Comparison of ENCODE assay signal across 1 cellular context in the genomic region with DNA sequence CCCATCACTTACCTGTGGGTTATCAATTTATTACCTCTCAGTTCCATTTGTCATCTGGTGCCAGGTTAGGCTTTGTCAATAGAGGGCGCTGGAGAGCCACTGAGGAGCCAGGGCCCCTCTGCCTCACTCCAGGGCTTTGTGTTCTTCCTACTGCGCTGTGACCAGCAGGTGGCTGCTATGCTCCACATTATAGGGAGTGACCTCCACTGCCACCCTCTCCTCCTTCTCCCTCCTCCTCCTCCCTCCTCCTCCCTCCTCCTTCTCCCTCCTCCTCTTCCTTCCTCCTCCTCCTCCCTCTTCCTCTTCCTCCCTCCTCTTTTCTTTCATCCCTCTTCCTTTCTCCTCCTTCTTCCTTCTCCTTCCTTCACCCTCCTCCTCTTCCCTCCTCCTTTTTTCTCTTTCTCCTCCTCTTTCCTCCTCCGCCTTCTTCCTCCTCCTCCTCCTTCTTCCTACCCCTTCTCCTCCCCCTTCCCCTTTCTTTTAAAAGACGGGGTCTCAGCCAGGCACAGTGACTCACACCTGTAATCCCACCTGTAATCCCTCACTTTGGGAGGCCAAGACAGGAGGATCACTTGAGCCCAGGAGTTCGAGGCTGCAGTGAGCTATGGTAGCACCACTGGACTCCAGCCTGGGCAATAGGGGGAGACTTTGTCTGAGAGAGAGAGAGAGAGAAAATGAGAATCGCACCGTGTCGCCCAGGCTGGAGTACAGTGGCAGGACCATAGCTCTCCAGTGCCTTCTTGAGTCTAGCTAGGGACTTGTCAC.
TF ChIP-seq lines count a peak whose summit lies in the region.

No MANE protein-coding gene starts in this region.

TF ChIP-seq in K562, 482 proteins besides CTCF, POLR2A, EP300 and RAD21 (continues in another document):
- TF ChIP-seq ESRRA (IDR thresholded peaks at IDR 0.05; ENCODE audit: borderline replicate concordance, low read depth) (peak; percentile 31; the same call in 1 of the 2 replicates), CC2D1A (IDR thresholded peaks at IDR 0.05) (peak; percentile 94), THRAP3 (IDR thresholded peaks at IDR 0.05; ENCODE audit: borderline replicate concordance) (peak; percentile 99), NCOA4 (IDR thresholded peaks at IDR 0.05; ENCODE audit: partially characterized antibody) (peak; percentile 69), TOE1 (IDR thresholded peaks at IDR 0.05; ENCODE audit: borderline replicate concordance) (peak; percentile 86), TOE1 (CRISPR knock-in tag; IDR thresholded peaks at IDR 0.05; ENCODE audit: borderline replicate concordance, low read depth) (0 out of 2 replicates have a peak, but pooled peaks have one; percentile 38), NFYB (IDR thresholded peaks at IDR 0.05; ENCODE audit: extremely low read depth, insufficient read length) (no peak), FOSL1 (tag; conservative IDR thresholded peaks at IDR 0.05) (no peak), ZNF263 (CRISPR knock-in tag; IDR thresholded peaks at IDR 0.05; ENCODE audit: borderline replicate concordance) (peak; percentile 100), TBL1XR1 (IDR thresholded peaks at IDR 0.05; ENCODE audit: low read length in 2 of 2) (0 out of 4 replicates have a peak, but pooled peaks have one; percentile 34), MCM2 (IDR thresholded peaks at IDR 0.05; ENCODE audit: low read depth) (peak; percentile 96), SIN3A (IDR thresholded peaks at IDR 0.05; ENCODE audit: borderline replicate concordance in 2 of 2, control insufficient read depth in 1 of 2, low read depth in 2 of 2, low read length in 2 of 2) (no peak), MCM5 (IDR thresholded peaks at IDR 0.05; ENCODE audit: low read depth) (no peak), EP400 (IDR thresholded peaks at IDR 0.05) (peak; percentile 59; the same call in 1 of the 2 replicates), ZNF75A (CRISPR knock-in tag; IDR thresholded peaks at IDR 0.05) (no peak), KLF16 (IDR thresholded peaks at IDR 0.05) (peak; percentile 72), ARHGAP35 (IDR thresholded peaks at IDR 0.05; ENCODE audit: partially characterized antibody) (peak; percentile 77), MCM7 (IDR thresholded peaks at IDR 0.05) (no peak), JUNB (CRISPR knock-in tag; conservative IDR thresholded peaks at IDR 0.05) (no peak), ARID2 (IDR thresholded peaks at IDR 0.05) (peak; percentile 87), PURB (CRISPR knock-in tag; IDR thresholded peaks at IDR 0.05; ENCODE audit: low read depth) (no peak), OTX1 (CRISPR knock-in tag; IDR thresholded peaks at IDR 0.05) (peak; percentile 97), MAZ (CRISPR knock-in tag; conservative IDR thresholded peaks at IDR 0.05 in 1 of 2, IDR thresholded peaks at IDR 0.05 in 1 of 2) (peak in 1 of 2 experiments; percentile 87; a peak in 3 of 4 replicates), TRIM24 (IDR thresholded peaks at IDR 0.05) (peak; percentile 28 to 47; a peak in 2 of 4 replicates), PHF20 (IDR thresholded peaks at IDR 0.05; ENCODE audit: partially characterized antibody) (no peak), SP1 (CRISPR knock-in tag; IDR thresholded peaks at IDR 0.05) (peak; percentile 76), EGR1 (conservative IDR thresholded peaks at IDR 0.05) (peak; percentile 32), ETS2 (tag; IDR thresholded peaks at IDR 0.05; ENCODE audit: borderline replicate concordance, poor library complexity, severe bottlenecking) (no peak), ZNF561 (CRISPR knock-in tag; conservative IDR thresholded peaks at IDR 0.05) (no peak), ZZZ3 (IDR thresholded peaks at IDR 0.05) (peak; percentile 18; the same call in 1 of the 2 replicates), HDAC1 (IDR thresholded peaks at IDR 0.05) (peak; percentile 47 to 61; a peak in 1 of 4 replicates), RBM39 (optimal IDR thresholded peaks at IDR 0.05; ENCODE audit: low read depth, low read length) (no peak), ARID1B (IDR thresholded peaks at IDR 0.05) (peak; percentile 67), CREB1 (IDR thresholded peaks at IDR 0.05) (no peak), CREB1 (CRISPR knock-in tag; IDR thresholded peaks at IDR 0.05) (no peak), SMAD3 (CRISPR knock-in tag; conservative IDR thresholded peaks at IDR 0.05) (no peak), ZNF124 (CRISPR knock-in tag; IDR thresholded peaks at IDR 0.05) (no peak)
- TF ChIP-seq, protein P1, sequence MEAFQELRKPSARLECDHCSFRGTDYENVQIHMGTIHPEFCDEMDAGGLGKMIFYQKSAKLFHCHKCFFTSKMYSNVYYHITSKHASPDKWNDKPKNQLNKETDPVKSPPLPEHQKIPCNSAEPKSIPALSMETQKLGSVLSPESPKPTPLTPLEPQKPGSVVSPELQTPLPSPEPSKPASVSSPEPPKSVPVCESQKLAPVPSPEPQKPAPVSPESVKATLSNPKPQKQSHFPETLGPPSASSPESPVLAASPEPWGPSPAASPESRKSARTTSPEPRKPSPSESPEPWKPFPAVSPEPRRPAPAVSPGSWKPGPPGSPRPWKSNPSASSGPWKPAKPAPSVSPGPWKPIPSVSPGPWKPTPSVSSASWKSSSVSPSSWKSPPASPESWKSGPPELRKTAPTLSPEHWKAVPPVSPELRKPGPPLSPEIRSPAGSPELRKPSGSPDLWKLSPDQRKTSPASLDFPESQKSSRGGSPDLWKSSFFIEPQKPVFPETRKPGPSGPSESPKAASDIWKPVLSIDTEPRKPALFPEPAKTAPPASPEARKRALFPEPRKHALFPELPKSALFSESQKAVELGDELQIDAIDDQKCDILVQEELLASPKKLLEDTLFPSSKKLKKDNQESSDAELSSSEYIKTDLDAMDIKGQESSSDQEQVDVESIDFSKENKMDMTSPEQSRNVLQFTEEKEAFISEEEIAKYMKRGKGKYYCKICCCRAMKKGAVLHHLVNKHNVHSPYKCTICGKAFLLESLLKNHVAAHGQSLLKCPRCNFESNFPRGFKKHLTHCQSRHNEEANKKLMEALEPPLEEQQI (IDR thresholded peaks at IDR 0.05): peak; percentile 73; the same call in 1 of the 2 replicates
- TF ChIP-seq, protein P2, sequence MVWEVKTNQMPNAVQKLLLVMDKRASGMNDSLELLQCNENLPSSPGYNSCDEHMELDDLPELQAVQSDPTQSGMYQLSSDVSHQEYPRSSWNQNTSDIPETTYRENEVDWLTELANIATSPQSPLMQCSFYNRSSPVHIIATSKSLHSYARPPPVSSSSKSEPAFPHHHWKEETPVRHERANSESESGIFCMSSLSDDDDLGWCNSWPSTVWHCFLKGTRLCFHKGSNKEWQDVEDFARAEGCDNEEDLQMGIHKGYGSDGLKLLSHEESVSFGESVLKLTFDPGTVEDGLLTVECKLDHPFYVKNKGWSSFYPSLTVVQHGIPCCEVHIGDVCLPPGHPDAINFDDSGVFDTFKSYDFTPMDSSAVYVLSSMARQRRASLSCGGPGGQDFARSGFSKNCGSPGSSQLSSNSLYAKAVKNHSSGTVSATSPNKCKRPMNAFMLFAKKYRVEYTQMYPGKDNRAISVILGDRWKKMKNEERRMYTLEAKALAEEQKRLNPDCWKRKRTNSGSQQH (CRISPR knock-in tag; IDR thresholded peaks at IDR 0.05): peak; percentile 97
- TF ChIP-seq, protein P3, sequence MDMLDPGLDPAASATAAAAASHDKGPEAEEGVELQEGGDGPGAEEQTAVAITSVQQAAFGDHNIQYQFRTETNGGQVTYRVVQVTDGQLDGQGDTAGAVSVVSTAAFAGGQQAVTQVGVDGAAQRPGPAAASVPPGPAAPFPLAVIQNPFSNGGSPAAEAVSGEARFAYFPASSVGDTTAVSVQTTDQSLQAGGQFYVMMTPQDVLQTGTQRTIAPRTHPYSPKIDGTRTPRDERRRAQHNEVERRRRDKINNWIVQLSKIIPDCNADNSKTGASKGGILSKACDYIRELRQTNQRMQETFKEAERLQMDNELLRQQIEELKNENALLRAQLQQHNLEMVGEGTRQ (CRISPR knock-in tag; IDR thresholded peaks at IDR 0.05): no peak
- TF ChIP-seq, protein P4, sequence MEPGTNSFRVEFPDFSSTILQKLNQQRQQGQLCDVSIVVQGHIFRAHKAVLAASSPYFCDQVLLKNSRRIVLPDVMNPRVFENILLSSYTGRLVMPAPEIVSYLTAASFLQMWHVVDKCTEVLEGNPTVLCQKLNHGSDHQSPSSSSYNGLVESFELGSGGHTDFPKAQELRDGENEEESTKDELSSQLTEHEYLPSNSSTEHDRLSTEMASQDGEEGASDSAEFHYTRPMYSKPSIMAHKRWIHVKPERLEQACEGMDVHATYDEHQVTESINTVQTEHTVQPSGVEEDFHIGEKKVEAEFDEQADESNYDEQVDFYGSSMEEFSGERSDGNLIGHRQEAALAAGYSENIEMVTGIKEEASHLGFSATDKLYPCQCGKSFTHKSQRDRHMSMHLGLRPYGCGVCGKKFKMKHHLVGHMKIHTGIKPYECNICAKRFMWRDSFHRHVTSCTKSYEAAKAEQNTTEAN (CRISPR knock-in tag; IDR thresholded peaks at IDR 0.05): 0 out of 2 replicates have a peak, but pooled peaks have one; percentile 31
- TF ChIP-seq, protein P5, sequence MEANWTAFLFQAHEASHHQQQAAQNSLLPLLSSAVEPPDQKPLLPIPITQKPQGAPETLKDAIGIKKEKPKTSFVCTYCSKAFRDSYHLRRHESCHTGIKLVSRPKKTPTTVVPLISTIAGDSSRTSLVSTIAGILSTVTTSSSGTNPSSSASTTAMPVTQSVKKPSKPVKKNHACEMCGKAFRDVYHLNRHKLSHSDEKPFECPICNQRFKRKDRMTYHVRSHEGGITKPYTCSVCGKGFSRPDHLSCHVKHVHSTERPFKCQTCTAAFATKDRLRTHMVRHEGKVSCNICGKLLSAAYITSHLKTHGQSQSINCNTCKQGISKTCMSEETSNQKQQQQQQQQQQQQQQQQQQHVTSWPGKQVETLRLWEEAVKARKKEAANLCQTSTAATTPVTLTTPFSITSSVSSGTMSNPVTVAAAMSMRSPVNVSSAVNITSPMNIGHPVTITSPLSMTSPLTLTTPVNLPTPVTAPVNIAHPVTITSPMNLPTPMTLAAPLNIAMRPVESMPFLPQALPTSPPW (CRISPR knock-in tag; IDR thresholded peaks at IDR 0.05): peak; percentile 59
- TF ChIP-seq, protein P6, sequence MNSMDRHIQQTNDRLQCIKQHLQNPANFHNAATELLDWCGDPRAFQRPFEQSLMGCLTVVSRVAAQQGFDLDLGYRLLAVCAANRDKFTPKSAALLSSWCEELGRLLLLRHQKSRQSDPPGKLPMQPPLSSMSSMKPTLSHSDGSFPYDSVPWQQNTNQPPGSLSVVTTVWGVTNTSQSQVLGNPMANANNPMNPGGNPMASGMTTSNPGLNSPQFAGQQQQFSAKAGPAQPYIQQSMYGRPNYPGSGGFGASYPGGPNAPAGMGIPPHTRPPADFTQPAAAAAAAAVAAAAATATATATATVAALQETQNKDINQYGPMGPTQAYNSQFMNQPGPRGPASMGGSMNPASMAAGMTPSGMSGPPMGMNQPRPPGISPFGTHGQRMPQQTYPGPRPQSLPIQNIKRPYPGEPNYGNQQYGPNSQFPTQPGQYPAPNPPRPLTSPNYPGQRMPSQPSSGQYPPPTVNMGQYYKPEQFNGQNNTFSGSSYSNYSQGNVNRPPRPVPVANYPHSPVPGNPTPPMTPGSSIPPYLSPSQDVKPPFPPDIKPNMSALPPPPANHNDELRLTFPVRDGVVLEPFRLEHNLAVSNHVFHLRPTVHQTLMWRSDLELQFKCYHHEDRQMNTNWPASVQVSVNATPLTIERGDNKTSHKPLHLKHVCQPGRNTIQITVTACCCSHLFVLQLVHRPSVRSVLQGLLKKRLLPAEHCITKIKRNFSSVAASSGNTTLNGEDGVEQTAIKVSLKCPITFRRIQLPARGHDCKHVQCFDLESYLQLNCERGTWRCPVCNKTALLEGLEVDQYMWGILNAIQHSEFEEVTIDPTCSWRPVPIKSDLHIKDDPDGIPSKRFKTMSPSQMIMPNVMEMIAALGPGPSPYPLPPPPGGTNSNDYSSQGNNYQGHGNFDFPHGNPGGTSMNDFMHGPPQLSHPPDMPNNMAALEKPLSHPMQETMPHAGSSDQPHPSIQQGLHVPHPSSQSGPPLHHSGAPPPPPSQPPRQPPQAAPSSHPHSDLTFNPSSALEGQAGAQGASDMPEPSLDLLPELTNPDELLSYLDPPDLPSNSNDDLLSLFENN (IDR thresholded peaks at IDR 0.05; ENCODE audit: low read depth in 2 of 2, low read length in 2 of 2): 0 out of 4 replicates have a peak, but pooled peaks of 1 of the 2 experiments have one; percentile 50
- TF ChIP-seq, protein P7, sequence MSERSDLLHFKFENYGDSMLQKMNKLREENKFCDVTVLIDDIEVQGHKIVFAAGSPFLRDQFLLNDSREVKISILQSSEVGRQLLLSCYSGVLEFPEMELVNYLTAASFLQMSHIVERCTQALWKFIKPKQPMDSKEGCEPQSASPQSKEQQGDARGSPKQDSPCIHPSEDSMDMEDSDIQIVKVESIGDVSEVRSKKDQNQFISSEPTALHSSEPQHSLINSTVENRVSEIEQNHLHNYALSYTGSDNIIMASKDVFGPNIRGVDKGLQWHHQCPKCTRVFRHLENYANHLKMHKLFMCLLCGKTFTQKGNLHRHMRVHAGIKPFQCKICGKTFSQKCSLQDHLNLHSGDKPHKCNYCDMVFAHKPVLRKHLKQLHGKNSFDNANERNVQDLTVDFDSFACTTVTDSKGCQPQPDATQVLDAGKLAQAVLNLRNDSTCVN (CRISPR knock-in tag; IDR thresholded peaks at IDR 0.05): peak; percentile 96
- TF ChIP-seq, protein P8, sequence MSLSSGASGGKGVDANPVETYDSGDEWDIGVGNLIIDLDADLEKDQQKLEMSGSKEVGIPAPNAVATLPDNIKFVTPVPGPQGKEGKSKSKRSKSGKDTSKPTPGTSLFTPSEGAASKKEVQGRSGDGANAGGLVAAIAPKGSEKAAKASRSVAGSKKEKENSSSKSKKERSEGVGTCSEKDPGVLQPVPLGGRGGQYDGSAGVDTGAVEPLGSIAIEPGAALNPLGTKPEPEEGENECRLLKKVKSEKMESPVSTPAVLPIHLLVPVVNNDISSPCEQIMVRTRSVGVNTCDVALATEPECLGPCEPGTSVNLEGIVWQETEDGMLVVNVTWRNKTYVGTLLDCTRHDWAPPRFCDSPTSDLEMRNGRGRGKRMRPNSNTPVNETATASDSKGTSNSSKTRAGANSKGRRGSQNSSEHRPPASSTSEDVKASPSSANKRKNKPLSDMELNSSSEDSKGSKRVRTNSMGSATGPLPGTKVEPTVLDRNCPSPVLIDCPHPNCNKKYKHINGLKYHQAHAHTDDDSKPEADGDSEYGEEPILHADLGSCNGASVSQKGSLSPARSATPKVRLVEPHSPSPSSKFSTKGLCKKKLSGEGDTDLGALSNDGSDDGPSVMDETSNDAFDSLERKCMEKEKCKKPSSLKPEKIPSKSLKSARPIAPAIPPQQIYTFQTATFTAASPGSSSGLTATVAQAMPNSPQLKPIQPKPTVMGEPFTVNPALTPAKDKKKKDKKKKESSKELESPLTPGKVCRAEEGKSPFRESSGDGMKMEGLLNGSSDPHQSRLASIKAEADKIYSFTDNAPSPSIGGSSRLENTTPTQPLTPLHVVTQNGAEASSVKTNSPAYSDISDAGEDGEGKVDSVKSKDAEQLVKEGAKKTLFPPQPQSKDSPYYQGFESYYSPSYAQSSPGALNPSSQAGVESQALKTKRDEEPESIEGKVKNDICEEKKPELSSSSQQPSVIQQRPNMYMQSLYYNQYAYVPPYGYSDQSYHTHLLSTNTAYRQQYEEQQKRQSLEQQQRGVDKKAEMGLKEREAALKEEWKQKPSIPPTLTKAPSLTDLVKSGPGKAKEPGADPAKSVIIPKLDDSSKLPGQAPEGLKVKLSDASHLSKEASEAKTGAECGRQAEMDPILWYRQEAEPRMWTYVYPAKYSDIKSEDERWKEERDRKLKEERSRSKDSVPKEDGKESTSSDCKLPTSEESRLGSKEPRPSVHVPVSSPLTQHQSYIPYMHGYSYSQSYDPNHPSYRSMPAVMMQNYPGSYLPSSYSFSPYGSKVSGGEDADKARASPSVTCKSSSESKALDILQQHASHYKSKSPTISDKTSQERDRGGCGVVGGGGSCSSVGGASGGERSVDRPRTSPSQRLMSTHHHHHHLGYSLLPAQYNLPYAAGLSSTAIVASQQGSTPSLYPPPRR (CRISPR knock-in tag; IDR thresholded peaks at IDR 0.05; ENCODE audit: borderline replicate concordance): 0 out of 2 replicates have a peak, but pooled peaks have one; percentile 29
